7 cellular contexts compared by ENCODE assay signal in the genomic region with DNA sequence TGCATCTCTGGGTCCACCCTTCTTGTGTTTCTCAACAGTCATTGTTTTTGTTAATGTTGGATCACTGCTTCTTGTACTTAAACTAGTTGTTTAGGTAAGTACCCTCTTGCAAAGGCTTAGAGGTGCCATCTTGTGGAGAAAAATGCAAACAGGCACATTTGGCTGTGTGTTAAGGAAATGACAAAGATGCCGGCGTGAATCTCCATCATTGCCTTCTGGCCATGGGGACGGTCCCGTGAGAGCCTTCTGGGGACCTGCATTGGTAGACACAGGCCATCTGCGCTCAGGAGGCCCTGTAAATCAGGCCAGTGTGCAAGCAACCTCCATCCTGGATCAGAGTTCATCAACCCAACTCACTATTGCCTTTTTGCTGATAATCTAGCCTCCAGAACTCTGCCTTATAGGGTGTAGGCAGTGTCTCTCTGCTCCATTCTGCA.
DNase-seq lines count a peak whose midpoint lies in the region; ATAC-seq and TF ChIP-seq lines count a peak whose summit lies in the region.

No MANE protein-coding gene starts in this region.

- H3K4me2 ChIP-seq in MM.1S (ENCODE audit: low read depth, low read length), result no peak overlapping the region

- H3K9me2 ChIP-seq in MM.1S (replicated peaks; ENCODE audit: insufficient read depth, low read length), result no peaks in the 10 kb centered on the region

- H3K4me3 ChIP-seq in GM12864 (ENCODE audit: low read depth, low read length) (no peak overlapping the region), MM.1S (ENCODE audit: low read length) (no peak overlapping the region), WI38 (ENCODE audit: low read depth, low read length) (no peak overlapping the region), right atrium auricular region (no peak overlapping the region), stomach (no peak overlapping the region)

- TF ChIP-seq POLR2A in stomach (IDR thresholded peaks at IDR 0.05), result no peak

- intact Hi-C loops in stomach (cut with DNase I; ENCODE audit: low total_unique reads), result no loop called here

- H3F3A ChIP-seq in MM.1S (ENCODE audit: insufficient read depth, low read length), result no peaks in the 10 kb centered on the region

- no peaks in the 10 kb centered on the region for H4K20me1 ChIP-seq in MM.1S (ENCODE audit: insufficient read depth, low read length)

- no peak for TF ChIP-seq EP300 in stomach (IDR thresholded peaks at IDR 0.05)

- H3K27ac ChIP-seq in MM.1S (ENCODE audit: low read length) (no peak overlapping the region), right atrium auricular region (no peak overlapping the region), stomach (peak overlapping the region in 3 of 5 donors; percentile 13 to 48 (median 14))

- no peaks in the 10 kb centered on the region for H3K4me1 ChIP-seq in MM.1S (ENCODE audit: low read length)
- H3K4me1 ChIP-seq in right atrium auricular region, result peaks cover 0 to 38% of the 10 kb centered on the region in 2 donors
- peaks cover 13 to 39% (median 27%) of the 10 kb centered on the region in 4 donors for H3K4me1 ChIP-seq in stomach

- no peak for ATAC-seq in activated CD4-positive, CD25-positive, alpha-beta regulatory T cell treated with anti-CD3 and anti-CD28 coated beads, Interleukin-2, amount 50 U/mL, for 24 hours
- ATAC-seq in GM19452 (IDR thresholded peaks at IDR 0.05; ENCODE audit: unreplicated experiment), result no peak

- H3K27me3 ChIP-seq in MM.1S (replicated peaks; ENCODE audit: insufficient read depth, low read length), result no peaks in the 10 kb centered on the region
- H3K27me3 ChIP-seq in right atrium auricular region, result no peaks in the 10 kb centered on the region
- no peaks in the 10 kb centered on the region for H3K27me3 ChIP-seq in stomach

- H3K79me2 ChIP-seq in MM.1S (ENCODE audit: low read length), result no peaks in the 10 kb centered on the region

- WGBS in stomach, 5 donors, result 42 to 70% (median 49%) methylated on average over 5 of the region's 5 CpGs

- no peak overlapping the region for H3K9ac ChIP-seq in MM.1S (ENCODE audit: low read length)

- H2AFZ ChIP-seq in MM.1S (ENCODE audit: low read length), result 0 out of 2 replicates have a peak overlapping the region, but pooled peaks have one; percentile 3

- TF ChIP-seq CTCF in GM12864 (IDR thresholded peaks at IDR 0.05; ENCODE audit: low read depth, low read length, missing control alignments) (peak; percentile 59), MM.1S (IDR thresholded peaks at IDR 0.05; ENCODE audit: low read length) (peak; percentile 63), WI38 (IDR thresholded peaks at IDR 0.05; ENCODE audit: low read depth, low read length) (peak; percentile 55), right atrium auricular region (IDR thresholded peaks at IDR 0.05) (peak; percentile 39 to 50), stomach (IDR thresholded peaks at IDR 0.05) (peak in 4 of 7 experiments; percentile 21 to 51 (median 42))

- H3K36me3 ChIP-seq in MM.1S (replicated peaks; ENCODE audit: insufficient read depth, low read length) (no peaks in the 10 kb centered on the region), right atrium auricular region (no peaks in the 10 kb centered on the region), stomach (no peaks in the 10 kb centered on the region)

- DNase-seq in GM12864 (ENCODE audit: low read depth) (peak; percentile 46), MM.1S (peak; percentile 70), right atrium auricular region (ENCODE audit: low spot score) (no peak), stomach (peak; percentile 50)

- H3K9me3 ChIP-seq in MM.1S (replicated peaks; ENCODE audit: insufficient read depth, low read length) (no peaks in the 10 kb centered on the region), right atrium auricular region (no peaks in the 10 kb centered on the region), stomach (no peaks in the 10 kb centered on the region)

Comparison
In these comparisons a context has a peak if more than half of its experiments do, and no peak if none do; other contexts are left out.
1. H3K27ac ChIP-seq: peak in stomach (3 of 5); none in MM.1S (single experiment) and right atrium auricular region (0 of 2).
2. Peak in every context shown above with its lines, with median percentiles within 50 percentile points of each other: CTCF ChIP-seq.